ENCODE assay signal across 8 cellular contexts in the genomic region with DNA sequence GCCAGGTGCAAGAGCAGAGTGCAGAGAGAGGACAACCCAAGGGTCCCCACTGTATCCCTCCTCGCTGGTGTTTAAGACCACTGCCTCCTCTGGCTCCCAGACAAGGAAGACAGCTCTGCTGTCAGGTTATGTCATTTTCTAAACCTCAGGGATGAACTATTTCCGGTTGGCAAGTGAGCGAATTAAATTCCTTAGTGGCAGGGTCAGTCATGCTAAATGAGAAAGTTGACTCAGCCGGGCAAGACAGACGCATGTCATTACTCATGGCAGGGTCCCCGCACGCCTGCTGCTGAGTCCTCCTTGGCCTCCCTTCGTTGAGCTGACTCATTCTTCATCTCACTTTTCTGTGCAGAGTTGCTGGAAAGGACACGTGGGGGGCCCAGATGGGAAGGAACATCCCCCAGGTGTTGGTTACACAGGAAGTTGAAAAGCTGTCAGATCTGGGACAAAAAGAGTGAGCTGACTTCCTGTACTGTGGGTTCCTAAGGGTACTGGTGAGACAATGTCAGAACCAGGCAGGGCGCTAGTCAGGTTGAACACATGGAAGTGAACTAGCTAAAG. TPM values are rescaled to one million over a fixed set of nuclear protein-coding genes. Genes with fewer than 3 reads are reported as not detected.
DNase-seq lines count a peak whose midpoint lies in the region; ATAC-seq and TF ChIP-seq lines count a peak whose summit lies in the region.

No MANE protein-coding gene starts in this region.

- H3K4me3 ChIP-seq in Jurkat, Clone E6-1 (ENCODE audit: low read length), result no peak overlapping the region

- no peak for ATAC-seq in GM18520 (IDR thresholded peaks at IDR 0.05; ENCODE audit: unreplicated experiment)

- TF ChIP-seq CTCF in GM13977 (IDR thresholded peaks at IDR 0.05; ENCODE audit: extremely low read depth, insufficient read depth, missing control alignments), result no peak

- DNase-seq in Daoy (ENCODE audit: low read depth), result peak; percentile 89
- DNase-seq in Jurkat, Clone E6-1 (ENCODE audit: low read depth, low spot score), result peak; percentile 83
- DNase-seq in activated CD8-positive, alpha-beta memory T cell treated with anti-CD3 and anti-CD28 coated beads, Interleukin-2, amount 50 U/mL, for 4 hours, result peak; percentile 58
- DNase-seq in hepatic stellate cell (ENCODE audit: low spot score), result peak; percentile 75
- peak; percentile 62 for DNase-seq in stimulated activated naive CD4-positive, alpha-beta T cell treated with Interleukin-2 at 50 U/mL for 16 hours (lab: John Stamatoyannopoulos, UW)
- no peak for DNase-seq in GM13977 (ENCODE audit: low spot score)
- DNase-seq in NCI-H1092 treated with DMSO at 0.1 percent for 48 hours (lab: John Stamatoyannopoulos, UW), result no peak

- in situ Hi-C loops in GM13977 (cut with MboI; ENCODE audit: low pct_unique_long_range_greater_than_20kb, low sequenced_read_pairs, unreplicated experiment), result no loop called here

RNA-seq across cellular contexts. Expression of gene UCN3, which starts 47.1 kb away (rescaled TPM):
- not detected in 2 replicates for total RNA-seq in Daoy (2014; rRNA removed; shearing (Covaris generic))
- not detected for polyA plus RNA-seq in Jurkat, Clone E6-1 (2012; ENCODE audit: insufficient read depth, insufficient read length)

Comparison
In these comparisons a context has a peak if more than half of its experiments do, and no peak if none do; other contexts are left out.
1. DNase-seq: peak in Daoy (single experiment), Jurkat, Clone E6-1 (single experiment), activated CD8-positive, alpha-beta memory T cell treated with anti-CD3 and anti-CD28 coated beads, Interleukin-2, amount 50 U/mL, for 4 hours (single experiment), hepatic stellate cell (single experiment) and stimulated activated naive CD4-positive, alpha-beta T cell treated with Interleukin-2 at 50 U/mL for 16 hours (single experiment); none in GM13977 (single experiment) and NCI-H1092 treated with DMSO at 0.1 percent for 48 hours (single experiment).